ENCODE assay signal across 9 cellular contexts in genomic region chr17:48612854-48613691, GRCh38. TPM values are rescaled to one million over a fixed set of nuclear protein-coding genes. Genes with fewer than 3 reads are reported as not detected.
A peak's percentile ranks its signal among the peaks of the same experiment; 100 is the strongest.
DNase-seq lines count a peak whose midpoint lies in the region; ATAC-seq and TF ChIP-seq lines count a peak whose summit lies in the region.
"Had no signal": no experiment of that assay in that cellular context is flagged by ENCODE, and none has a peak within 500 bp of the region (broad histone marks: within the 10 kb centered on the region; RNA-seq: fewer than 3 reads in every experiment).

No MANE protein-coding gene starts in this region.

- peaks cover 23% of the 10 kb centered on the region for H4K20me1 ChIP-seq in smooth muscle cell (ENCODE audit: low read depth)

- peak overlapping the region; percentile 64 for H2AFZ ChIP-seq in smooth muscle cell (ENCODE audit: low read depth)

- peak overlapping the region; percentile 85 to 98 for H3K4me3 Mint-ChIP-seq in activated T-cell treated with anti-CD3 and anti-CD28 coated beads, Interleukin-2, amount 50 U/mL, for 72 hours

- H3K9ac ChIP-seq in smooth muscle cell (ENCODE audit: low read depth): peak overlapping the region; percentile 61

- WGBS in right cardiac atrium: 2% methylated on average over 67 of the region's 67 CpGs
- WGBS in smooth muscle cell (ENCODE audit: low lambda C conversion rate): under 1% methylated on average over 42 of the region's 67 CpGs

- TF ChIP-seq POLR2A in NB4 (IDR thresholded peaks at IDR 0.05; ENCODE audit: extremely low read depth, insufficient read length): no peak

- peaks cover 65% of the 10 kb centered on the region for H3K79me2 ChIP-seq in smooth muscle cell (ENCODE audit: low read depth)

- intact Hi-C loops in right cardiac atrium (cut with DNase I): loop anchor here in 2 of 4 donors (10.0 kb wide), 2 partner anchors 308 to 588 kb away; no protein-coding TSS in a partner anchor

- DNase-seq in NCI-H510A (lab: John Stamatoyannopoulos, UW): peak; percentile 71
- DNase-seq in NCI-H510A treated with DMSO at 0.1 percent for 48 hours (lab: John Stamatoyannopoulos, UW): no peak
- DNase-seq in NB4 (ENCODE audit: low read depth): peak; percentile 56
- DNase-seq in activated T-cell treated with anti-CD3 and anti-CD28 coated beads, Interleukin-2, amount 50 U/mL, for 72 hours: peak; percentile 63 to 66
- no peak for DNase-seq in right cardiac atrium
- DNase-seq in smooth muscle cell (lab: John Stamatoyannopoulos, UW; ENCODE audit: unreplicated experiment): peak; percentile 19

- H3K27ac Mint-ChIP-seq in activated T-cell treated with anti-CD3 and anti-CD28 coated beads, Interleukin-2, amount 50 U/mL, for 72 hours: no peak overlapping the region

- H3K9me3 ChIP-seq in right cardiac atrium (ENCODE audit: control insufficient read depth, low read length): no peaks in the 10 kb centered on the region
- H3K9me3 ChIP-seq in smooth muscle cell (replicated peaks; ENCODE audit: low read depth): no peaks in the 10 kb centered on the region

- no peak overlapping the region for H3K27ac ChIP-seq in right cardiac atrium (ENCODE audit: low read length)
- H3K27ac ChIP-seq in smooth muscle cell (ENCODE audit: low read depth): peak overlapping the region; percentile 79

- H3K4me1 ChIP-seq in right cardiac atrium (ENCODE audit: control insufficient read depth, insufficient read depth, low read length) (no peaks in the 10 kb centered on the region), smooth muscle cell (ENCODE audit: low read depth) (peaks cover 7% of the 10 kb centered on the region)

- peaks cover 13% of the 10 kb centered on the region for H3F3A ChIP-seq in smooth muscle cell (ENCODE audit: low read depth)

- peaks cover 90% of the 10 kb centered on the region for H3K27me3 Mint-ChIP-seq in activated T-cell treated with anti-CD3 and anti-CD28 coated beads, Interleukin-2, amount 50 U/mL, for 72 hours (ENCODE audit: low read depth)

- peaks cover 0 to 2% of the 10 kb centered on the region in 2 donors for H3K36me3 Mint-ChIP-seq in activated T-cell treated with anti-CD3 and anti-CD28 coated beads, Interleukin-2, amount 50 U/mL, for 72 hours (ENCODE audit: insufficient read depth in 2 of 2)

- H3K4me2 ChIP-seq in smooth muscle cell: peak overlapping the region; percentile 98

- H3K4me1 Mint-ChIP-seq in activated T-cell treated with anti-CD3 and anti-CD28 coated beads, Interleukin-2, amount 50 U/mL, for 72 hours (ENCODE audit: low read depth): peaks cover 52% of the 10 kb centered on the region

- H3K36me3 ChIP-seq in smooth muscle cell (ENCODE audit: low read depth): no peaks in the 10 kb centered on the region

- TF ChIP-seq CTCF in NB4 (IDR thresholded peaks at IDR 0.05; ENCODE audit: low read depth, low read length) (no peak), smooth muscle cell (IDR thresholded peaks at IDR 0.05; ENCODE audit: borderline replicate concordance, insufficient read depth, poor library complexity, severe bottlenecking) (peak; percentile 7)

- ATAC-seq in activated T-cell treated with anti-CD3 and anti-CD28 coated beads, Interleukin-2, amount 50 U/mL, for 72 hours (replicated peaks in 1 of 2): peak; percentile 66 to 68
- peak in 1 of 2 donors; percentile 38 for ATAC-seq in right cardiac atrium
- ATAC-seq in HG02938 (IDR thresholded peaks at IDR 0.05; ENCODE audit: unreplicated experiment): no peak
- no peak for ATAC-seq in GM21360 (IDR thresholded peaks at IDR 0.05; ENCODE audit: unreplicated experiment)

- H3K4me3 ChIP-seq in NB4 (ENCODE audit: low read depth, low read length) (peak overlapping the region; percentile 1), right cardiac atrium (ENCODE audit: low read length) (peak overlapping the region; percentile 47), smooth muscle cell (peak overlapping the region; percentile 69)

- no peaks in the 10 kb centered on the region for H3K9me3 Mint-ChIP-seq in activated T-cell treated with anti-CD3 and anti-CD28 coated beads, Interleukin-2, amount 50 U/mL, for 72 hours

- no peaks in the 10 kb centered on the region for H3K27me3 ChIP-seq in right cardiac atrium (ENCODE audit: control insufficient read depth, insufficient read depth)
- peaks cover 42% of the 10 kb centered on the region for H3K27me3 ChIP-seq in smooth muscle cell (ENCODE audit: low read depth)

RNA-seq across cellular contexts. Expression of gene HOXB8, which starts 2.0 kb away (rescaled TPM):
- total RNA-seq in activated T-cell treated with anti-CD3 and anti-CD28 coated beads, Interleukin-2, amount 50 U/mL, for 72 hours: not detected
- total RNA-seq in right cardiac atrium (not detected), smooth muscle cell (2.0 and 3.8 TPM in 2 replicates)
- polyA plus RNA-seq in right cardiac atrium (not detected), smooth muscle cell (0.15 and 0.94 TPM in 2 replicates)

RNA-seq across cellular contexts. Expression of gene HOXB7, which starts 2.3 kb away (rescaled TPM):
- 1 to 10 TPM; 1.3 to 1.6 TPM for total RNA-seq in activated T-cell treated with anti-CD3 and anti-CD28 coated beads, Interleukin-2, amount 50 U/mL, for 72 hours
- total RNA-seq in right cardiac atrium (under 1 TPM; 0.50 to 0.80 (median 0.59) TPM), smooth muscle cell (13.7 and 16.1 TPM in 2 replicates)
- polyA plus RNA-seq in right cardiac atrium (0.48 TPM), smooth muscle cell (29.7 and 33.4 TPM in 2 replicates)

RNA-seq across cellular contexts. Expression of gene HOXB6, which starts 8.3 kb away (rescaled TPM):
- under 1 TPM; 0.24 to 0.51 TPM for total RNA-seq in activated T-cell treated with anti-CD3 and anti-CD28 coated beads, Interleukin-2, amount 50 U/mL, for 72 hours
- total RNA-seq in right cardiac atrium (1 to 10 TPM in 2 of 4 donors, under 1 TPM in 2; 0.74 to 1.8 (median 1.0) TPM), smooth muscle cell (6.3 and 7.2 TPM in 2 replicates)
- polyA plus RNA-seq in right cardiac atrium (1.1 TPM), smooth muscle cell (9.3 and 10.3 TPM in 2 replicates)

RNA-seq across cellular contexts. Expression of gene HOXB9, which starts 13.1 kb away (rescaled TPM):
- total RNA-seq in activated T-cell treated with anti-CD3 and anti-CD28 coated beads, Interleukin-2, amount 50 U/mL, for 72 hours: 10 to 100 TPM; 15.0 to 23.0 TPM
- not detected for total RNA-seq in right cardiac atrium
- polyA plus RNA-seq in right cardiac atrium: 0.02 TPM
- total RNA-seq in smooth muscle cell: 24.3 and 25.8 TPM in 2 replicates
- polyA plus RNA-seq in smooth muscle cell: 6.9 and 13.8 TPM in 2 replicates

RNA-seq across cellular contexts. Expression of gene HOXB5, which starts 19.5 kb away (rescaled TPM):
- total RNA-seq in activated T-cell treated with anti-CD3 and anti-CD28 coated beads, Interleukin-2, amount 50 U/mL, for 72 hours: not detected
- total RNA-seq in right cardiac atrium (under 1 TPM in 3 of 4 donors, not detected in 1; 0.12 to 0.37 (median 0.14) TPM), smooth muscle cell (0.49 and 0.94 TPM in 2 replicates)
- polyA plus RNA-seq in right cardiac atrium (0.14 TPM), smooth muscle cell (1.4 and 1.8 TPM in 2 replicates)
- total RNA-seq: activated CD8-positive, alpha-beta memory T cell treated with anti-CD3 and anti-CD28 coated beads for 36 hours had no signal

Comparison
In these comparisons a context has a peak if more than half of its experiments do, and no peak if none do; other contexts are left out.
1. DNase-seq: peak in NCI-H510A (single experiment), NB4 (single experiment), activated T-cell treated with anti-CD3 and anti-CD28 coated beads, Interleukin-2, amount 50 U/mL, for 72 hours (2 of 2) and smooth muscle cell (single experiment); none in NCI-H510A treated with DMSO at 0.1 percent for 48 hours (single experiment) and right cardiac atrium (0 of 3).
2. H3K4me3 ChIP-seq: peak in every context shown above with its lines; median percentile 69 in smooth muscle cell; 47 in right cardiac atrium; 1 in NB4.
3. ATAC-seq: peak in activated T-cell treated with anti-CD3 and anti-CD28 coated beads, Interleukin-2, amount 50 U/mL, for 72 hours (2 of 2); none in HG02938 (single experiment) and GM21360 (single experiment).